ENCODE assay signal across 8 cellular contexts in the genomic region with DNA sequence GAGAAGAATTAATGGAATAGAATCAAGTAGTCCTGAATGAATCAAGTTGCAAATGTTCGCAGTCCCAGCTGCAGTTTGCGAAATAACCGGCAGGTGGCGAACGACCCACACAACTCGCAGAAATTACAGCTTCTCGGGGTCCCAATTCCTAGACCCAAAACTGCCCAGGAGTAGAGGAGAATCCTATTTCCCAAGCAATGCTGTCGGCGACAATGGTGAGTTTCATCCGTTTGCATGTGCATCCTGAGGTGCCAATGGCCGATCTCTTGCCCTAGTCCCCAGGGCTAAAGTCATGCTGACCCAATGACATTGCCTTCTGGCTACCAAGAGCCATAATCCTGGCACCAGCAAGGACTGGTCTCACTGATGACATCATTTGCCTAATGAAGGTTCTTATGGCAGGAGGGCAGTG. TPM values are rescaled to one million over a fixed set of nuclear protein-coding genes. Genes with fewer than 3 reads are reported as not detected.
DNase-seq lines count a peak whose midpoint lies in the region; ATAC-seq and TF ChIP-seq lines count a peak whose summit lies in the region.

No MANE protein-coding gene starts in this region.

- H3K9me3 Mint-ChIP-seq in CD4-positive, alpha-beta memory T cell = peaks cover 0 to 2% (median 0%) of the 10 kb centered on the region in 8 donors
- H3K9me3 Mint-ChIP-seq in activated naive CD4-positive, alpha-beta T cell treated with anti-CD3 and anti-CD28 coated beads, Interleukin-2, amount 10 ng/mL, durations not matched to agents 7 days and 5 days = no peaks in the 10 kb centered on the region

- intact Hi-C loops in CD4-positive, alpha-beta memory T cell (cut with micrococcal nuclease) = loop anchor here (1.0 kb wide), 2 partner anchors 555 to 599 kb away; no protein-coding TSS in a partner anchor

- H3K27me3 Mint-ChIP-seq in CD4-positive, alpha-beta memory T cell = peaks cover 32 to 37% of the 10 kb centered on the region in 2 donors
- H3K27me3 Mint-ChIP-seq in activated naive CD4-positive, alpha-beta T cell treated with anti-CD3 and anti-CD28 coated beads, Interleukin-2, amount 10 ng/mL, durations not matched to agents 7 days and 5 days = peaks cover 57% of the 10 kb centered on the region

- TF ChIP-seq CTCF in HFF-Myc (IDR thresholded peaks at IDR 0.05; ENCODE audit: low read depth, low read length, missing control alignments) = peak; percentile 88
- peak; percentile 97 for TF ChIP-seq CTCF in OCI-LY3 (IDR thresholded peaks at IDR 0.05; ENCODE audit: low read depth, low read length)

- no peak overlapping the region for H3K27ac ChIP-seq in CD4-positive, alpha-beta memory T cell (ENCODE audit: low read depth, low read length)
- peak overlapping the region; percentile 40 for H3K27ac ChIP-seq in OCI-LY3 (ENCODE audit: low read length)

- POLR2A ChIA-PET in CD4-positive, alpha-beta memory T cell (lab: Charles Lee; ENCODE audit: partially characterized antibody) = interaction anchor here (0.5 kb wide), 1 partner anchor 546 kb away, joined by 3 read pairs; no protein-coding TSS in a partner anchor

- ATAC-seq in HG02678 (IDR thresholded peaks at IDR 0.05; ENCODE audit: unreplicated experiment) (no peak), HG02798 (IDR thresholded peaks at IDR 0.05; ENCODE audit: poor library complexity, unreplicated experiment) (no peak)

- H3K36me3 Mint-ChIP-seq in CD4-positive, alpha-beta memory T cell = no peaks in the 10 kb centered on the region
- no peaks in the 10 kb centered on the region for H3K36me3 Mint-ChIP-seq in activated naive CD4-positive, alpha-beta T cell treated with anti-CD3 and anti-CD28 coated beads, Interleukin-2, amount 10 ng/mL, durations not matched to agents 7 days and 5 days

- CTCF ChIA-PET in CD4-positive, alpha-beta memory T cell (lab: Charles Lee; ENCODE audit: partially characterized antibody) = interaction anchor here (0.9 to 8.8 kb wide), 13 partner anchors 14 to 610 kb away, joined by 3 to 110 read pairs (median 4); no protein-coding TSS in a partner anchor
- CTCF ChIA-PET in activated naive CD4-positive, alpha-beta T cell treated with anti-CD3 and anti-CD28 coated beads, Interleukin-2, amount 10 ng/mL, durations not matched to agents 7 days and 5 days (lab: Charles Lee) = interaction anchor here (0.7 to 8.5 kb wide), 14 partner anchors 12 to 683 kb away, joined by 3 to 71 read pairs (median 4); no protein-coding TSS in a partner anchor

- no peaks in the 10 kb centered on the region for H3K9me3 ChIP-seq in CD4-positive, alpha-beta memory T cell (ENCODE audit: control insufficient read depth in 1 of 2, low read length in 2 of 2)
- H3K9me3 ChIP-seq in OCI-LY3 (ENCODE audit: insufficient read depth, low read length) = no peaks in the 10 kb centered on the region

- peak in 4 of 5 donors; percentile 19 to 34 (median 21) for DNase-seq in CD4-positive, alpha-beta memory T cell
- DNase-seq in HFF-Myc (ENCODE audit: extremely low read depth, low read depth) = no peak
- peak; percentile 59 for DNase-seq in activated naive CD4-positive, alpha-beta T cell treated with anti-CD3 and anti-CD28 coated beads, Interleukin-2, amount 10 ng/mL, durations not matched to agents 7 days and 5 days
- peak in 35 of 51 donors; percentile 7 to 73 (median 36) for DNase-seq in hypothalamus (lab: John Stamatoyannopoulos, UW)
- peak; percentile 62 to 72 for DNase-seq in stimulated activated CD4-positive, alpha-beta T cell treated with anti-CD3 and anti-CD28 coated beads, Interleukin-2, amount 100 ng/mL, for 24 hours

- H3K4me3 Mint-ChIP-seq in CD4-positive, alpha-beta memory T cell = peak overlapping the region in 1 of 8 donors; percentile 13
- no peak overlapping the region for H3K4me3 Mint-ChIP-seq in activated naive CD4-positive, alpha-beta T cell treated with anti-CD3 and anti-CD28 coated beads, Interleukin-2, amount 10 ng/mL, durations not matched to agents 7 days and 5 days

- no peak overlapping the region for H3K27ac Mint-ChIP-seq in CD4-positive, alpha-beta memory T cell
- no peak overlapping the region for H3K27ac Mint-ChIP-seq in activated naive CD4-positive, alpha-beta T cell treated with anti-CD3 and anti-CD28 coated beads, Interleukin-2, amount 10 ng/mL, durations not matched to agents 7 days and 5 days

- H3K4me3 ChIP-seq in CD4-positive, alpha-beta memory T cell (ENCODE audit: low read length in 2 of 2) = no peak overlapping the region
- H3K4me3 ChIP-seq in HFF-Myc (replicated peaks; ENCODE audit: low read depth, low read length) = no peak overlapping the region
- peak overlapping the region; percentile 69 for H3K4me3 ChIP-seq in OCI-LY3 (ENCODE audit: low read length)

- no peaks in the 10 kb centered on the region for H3K36me3 ChIP-seq in CD4-positive, alpha-beta memory T cell (ENCODE audit: insufficient read depth, low read length)
- H3K36me3 ChIP-seq in OCI-LY3 (replicated peaks; ENCODE audit: low read depth, low read length) = no peaks in the 10 kb centered on the region

- peak overlapping the region; percentile 88 for H3K4me2 ChIP-seq in OCI-LY3 (ENCODE audit: low read length)

- H3K79me2 ChIP-seq in OCI-LY3 (ENCODE audit: low read length) = no peaks in the 10 kb centered on the region

- H3K9ac ChIP-seq in OCI-LY3 (ENCODE audit: low read length) = peak overlapping the region; percentile 68

- peaks cover 5% of the 10 kb centered on the region for H3K27me3 ChIP-seq in CD4-positive, alpha-beta memory T cell (ENCODE audit: insufficient read depth, low read length)
- no peaks in the 10 kb centered on the region for H3K27me3 ChIP-seq in OCI-LY3 (ENCODE audit: low read depth, low read length)

- peaks cover 0 to 3% (median 0%) of the 10 kb centered on the region in 4 donors for H3K4me1 Mint-ChIP-seq in CD4-positive, alpha-beta memory T cell
- H3K4me1 Mint-ChIP-seq in activated naive CD4-positive, alpha-beta T cell treated with anti-CD3 and anti-CD28 coated beads, Interleukin-2, amount 10 ng/mL, durations not matched to agents 7 days and 5 days = peaks cover 11% of the 10 kb centered on the region

- H4K20me1 ChIP-seq in OCI-LY3 (ENCODE audit: insufficient read depth, low read length) = no peaks in the 10 kb centered on the region

- peak overlapping the region; percentile 93 for H2AFZ ChIP-seq in OCI-LY3 (ENCODE audit: low read depth, low read length)

- no peaks in the 10 kb centered on the region for H3K4me1 ChIP-seq in CD4-positive, alpha-beta memory T cell (ENCODE audit: insufficient read depth, low read length)
- H3K4me1 ChIP-seq in OCI-LY3 (ENCODE audit: low read length) = peaks cover 49% of the 10 kb centered on the region

RNA-seq across cellular contexts. Expression of a gene that starts 8.5 kb away (rescaled TPM):
- not detected for total RNA-seq in CD4-positive, alpha-beta memory T cell
- not detected for polyA plus RNA-seq in CD4-positive, alpha-beta memory T cell

RNA-seq across cellular contexts. Expression of a gene that starts 31.9 kb away (rescaled TPM):
- not detected for total RNA-seq in CD4-positive, alpha-beta memory T cell
- polyA plus RNA-seq in CD4-positive, alpha-beta memory T cell = not detected
